ENCODE assay signal across 1 cellular context in genomic region chr17:42677921-42678781, GRCh38.
A peak's percentile ranks its signal among the peaks of the same experiment; 100 is the strongest.
TF ChIP-seq lines count a peak whose summit lies in the region.

No MANE protein-coding gene starts in this region.

TF ChIP-seq in HEK293, 187 proteins besides CTCF, POLR2A, EP300 and RAD21 (continued from another document):
- TF ChIP-seq ZNF518A (tag by site-specific recombination; conservative IDR thresholded peaks at IDR 0.05; ENCODE audit: low read depth) (no peak), HOXA7 (CRISPR knock-in tag; IDR thresholded peaks at IDR 0.05; ENCODE audit: borderline replicate concordance) (no peak), BCL11A (tag by site-specific recombination; IDR thresholded peaks at IDR 0.05; ENCODE audit: low read depth) (peak; percentile 77; the same call in 1 of the 2 replicates), PRDM1 (tag by site-specific recombination; IDR thresholded peaks at IDR 0.05) (no peak), OVOL3 (tag by site-specific recombination; IDR thresholded peaks at IDR 0.05) (0 out of 2 replicates have a peak, but pooled peaks have one; percentile 26), ZBTB20 (tag by site-specific recombination; IDR thresholded peaks at IDR 0.05) (peak; percentile 79; the same call in 1 of the 2 replicates), REPIN1 (tag by site-specific recombination; IDR thresholded peaks at IDR 0.05; ENCODE audit: low read depth) (no peak), ZBTB8A (tag by site-specific recombination; IDR thresholded peaks at IDR 0.05) (peak; percentile 63), ELK4 (IDR thresholded peaks at IDR 0.05; ENCODE audit: borderline replicate concordance, low read depth, low read length) (no peak), ZNF362 (tag by site-specific recombination; IDR thresholded peaks at IDR 0.05) (no peak), ZBTB1 (tag by site-specific recombination; IDR thresholded peaks at IDR 0.05) (no peak), ZBTB48 (tag by site-specific recombination; IDR thresholded peaks at IDR 0.05) (peak; percentile 62), ZNF221 (tag by site-specific recombination; IDR thresholded peaks at IDR 0.05; ENCODE audit: borderline replicate concordance) (no peak), KLF10 (tag by site-specific recombination; IDR thresholded peaks at IDR 0.05) (peak; percentile 85), ZNF561 (tag by site-specific recombination; IDR thresholded peaks at IDR 0.05; ENCODE audit: borderline replicate concordance) (peak; percentile 34; the same call in 1 of the 2 replicates), SALL2 (tag by site-specific recombination; IDR thresholded peaks at IDR 0.05; ENCODE audit: borderline replicate concordance) (no peak), TRIM28 (IDR thresholded peaks at IDR 0.05; ENCODE audit: borderline replicate concordance, low read length) (no peak), GLIS1 (tag by site-specific recombination; IDR thresholded peaks at IDR 0.05) (peak; percentile 68), AEBP2 (tag by site-specific recombination; IDR thresholded peaks at IDR 0.05; ENCODE audit: borderline replicate concordance) (no peak), ZNF580 (tag by site-specific recombination; IDR thresholded peaks at IDR 0.05) (no peak), ZNF398 (tag by site-specific recombination; IDR thresholded peaks at IDR 0.05) (peak; percentile 90), ZSCAN30 (tag by site-specific recombination; IDR thresholded peaks at IDR 0.05) (peak; percentile 82), HIC1 (tag by site-specific recombination; IDR thresholded peaks at IDR 0.05) (no peak), ZNF324 (tag by site-specific recombination; IDR thresholded peaks at IDR 0.05) (no peak)
